In genomic region chr11:96001037-96001436, GRCh38 we compare ENCODE assay signal across 10 cellular contexts.
DNase-seq lines count a peak whose midpoint lies in the region; ATAC-seq and TF ChIP-seq lines count a peak whose summit lies in the region.
"Had no signal": no experiment of that assay in that cellular context is flagged by ENCODE, and none has a peak within 500 bp of the region (broad histone marks: within the 10 kb centered on the region; RNA-seq: fewer than 3 reads in every experiment).

No MANE protein-coding gene starts in this region.

- peak overlapping the region; percentile 86 for H3K27ac ChIP-seq in breast epithelium
- H3K27ac ChIP-seq in right atrium auricular region = peak overlapping the region; percentile 70 to 85
- H3K27ac ChIP-seq: BLaER1 had no signal

- no peaks in the 10 kb centered on the region for H3K36me3 ChIP-seq in breast epithelium
- H3K36me3 ChIP-seq in right atrium auricular region = no peaks in the 10 kb centered on the region
- H3K36me3 ChIP-seq: BLaER1 had no signal

- no peak for TF ChIP-seq POLR2A in breast epithelium (IDR thresholded peaks at IDR 0.05)

- H3K27me3 ChIP-seq in breast epithelium (no peaks in the 10 kb centered on the region), right atrium auricular region (no peaks in the 10 kb centered on the region)
- H3K27me3 ChIP-seq: BLaER1 had no signal

- ATAC-seq in sciatic nerve = peak; percentile 99
- no peak for ATAC-seq in GM18517 (IDR thresholded peaks at IDR 0.05; ENCODE audit: unreplicated experiment)
- no peak for ATAC-seq in HG03175 (IDR thresholded peaks at IDR 0.05; ENCODE audit: unreplicated experiment)

- H3K4me3 ChIP-seq in breast epithelium = no peak overlapping the region
- H3K4me3 ChIP-seq in right atrium auricular region = no peak overlapping the region
- H3K4me3 ChIP-seq: BLaER1 had no signal

- H3K9me3 ChIP-seq in breast epithelium (no peaks in the 10 kb centered on the region), right atrium auricular region (no peaks in the 10 kb centered on the region)
- H3K9me3 ChIP-seq: BLaER1 had no signal

- TF ChIP-seq CTCF in breast epithelium (IDR thresholded peaks at IDR 0.05) (no peak), right atrium auricular region (IDR thresholded peaks at IDR 0.05) (no peak)

- intact Hi-C loops in breast epithelium (cut with DNase I; ENCODE audit: low total_unique reads) = no loop called here
- intact Hi-C loops in sciatic nerve (cut with DNase I) = no loop called here

- H3K4me1 ChIP-seq in breast epithelium (peaks cover 0 to 16% of the 10 kb centered on the region in 2 donors), right atrium auricular region (peaks cover 0 to 24% of the 10 kb centered on the region in 2 donors)

- peak; percentile 92 for DNase-seq in AG20443 (ENCODE audit: low spot score)
- peak in 1 of 2 donors; percentile 74 for DNase-seq in breast epithelium (ENCODE audit: low spot score in 2 of 2)
- peak; percentile 94 for DNase-seq in right atrium auricular region (ENCODE audit: low spot score)
- DNase-seq in sciatic nerve (ENCODE audit: low spot score) = peak; percentile 86
- DNase-seq in CD1c-positive myeloid dendritic cell (ENCODE audit: extremely low spot score) = no peak
- no peak for DNase-seq in NCI-H345 treated with DMSO at 0.1 percent for 48 hours (lab: John Stamatoyannopoulos, UW; ENCODE audit: unreplicated experiment)
- DNase-seq: NCI-H146 had no signal

Comparison
In these comparisons a context has a peak if more than half of its experiments do, and no peak if none do; other contexts are left out.
1. DNase-seq: peak in AG20443 (single experiment), right atrium auricular region (single experiment) and sciatic nerve (single experiment); none in CD1c-positive myeloid dendritic cell (single experiment) and NCI-H345 treated with DMSO at 0.1 percent for 48 hours (single experiment).